In genomic region chr9:132007371-132007701, GRCh38 we compare ENCODE assay signal across 14 cellular contexts.
DNase-seq lines count a peak whose midpoint lies in the region; ATAC-seq, FAIRE-seq and TF ChIP-seq lines count a peak whose summit lies in the region.
"Had no signal": no experiment of that assay in that cellular context is flagged by ENCODE, and none has a peak within 500 bp of the region (broad histone marks: within the 10 kb centered on the region; RNA-seq: fewer than 3 reads in every experiment).

No MANE protein-coding gene starts in this region.

- H3K9ac ChIP-seq in HUES6 (ENCODE audit: low read length): no peak overlapping the region
- H3K9ac ChIP-seq in GM12878 (ENCODE audit: control insufficient read depth, insufficient read depth, low read length): no peak overlapping the region
- no peak overlapping the region for H3K9ac ChIP-seq in neural progenitor cell
- H3K9ac ChIP-seq: parathyroid adenoma had no signal

- H3K9me3 Mint-ChIP-seq in activated naive CD8-positive, alpha-beta T cell (ENCODE audit: low read depth): no peaks in the 10 kb centered on the region
- H3K9me3 Mint-ChIP-seq in activated naive CD8-positive, alpha-beta T cell treated with anti-CD3 and anti-CD28 coated beads for 36 hours: no peaks in the 10 kb centered on the region
- H3K9me3 Mint-ChIP-seq in neural progenitor cell: no peaks in the 10 kb centered on the region
- H3K9me3 Mint-ChIP-seq in type B pancreatic cell: no peaks in the 10 kb centered on the region
- H3K9me3 Mint-ChIP-seq: activated naive CD4-positive, alpha-beta T cell treated with anti-CD3 and anti-CD28 coated beads for 36 hours had no signal

- intact Hi-C loops in GM12878 (cut with micrococcal nuclease; ENCODE audit: unreplicated experiment): no loop called here

- SMC1A ChIA-PET in GM12878 (lab: Charles Lee; ENCODE audit: uncharacterized antibody, unreplicated experiment): interaction anchor here (1.1 kb wide), 1 partner anchor 9 kb away, joined by 3 read pairs; no protein-coding TSS in a partner anchor

- peaks cover 15% of the 10 kb centered on the region; the same call in 1 of the 2 replicates for H4K20me1 ChIP-seq in GM12878 (ENCODE audit: control insufficient read depth, insufficient read depth)
- H4K20me1 ChIP-seq in neural progenitor cell (ENCODE audit: low read depth): peaks cover 26% of the 10 kb centered on the region

- H3K27ac Mint-ChIP-seq in activated naive CD8-positive, alpha-beta T cell: peak overlapping the region; percentile 29
- H3K27ac Mint-ChIP-seq in activated naive CD8-positive, alpha-beta T cell treated with anti-CD3 and anti-CD28 coated beads for 36 hours: no peak overlapping the region
- H3K27ac Mint-ChIP-seq in neural progenitor cell (no peak overlapping the region), type B pancreatic cell (no peak overlapping the region)
- H3K27ac Mint-ChIP-seq: activated naive CD4-positive, alpha-beta T cell treated with anti-CD3 and anti-CD28 coated beads for 36 hours had no signal

- TF ChIP-seq CTCF in GM12878 (IDR thresholded peaks at IDR 0.05 in 2 of 3, conservative IDR thresholded peaks at IDR 0.05 in 1 of 3; ENCODE audit: control insufficient read depth in 2 of 3, extremely low read depth in 1 of 3, insufficient read depth in 1 of 3, low read depth in 3 of 3, low read length in 3 of 3) (no peak), neural progenitor cell (IDR thresholded peaks at IDR 0.05) (no peak), type B pancreatic cell (conservative IDR thresholded peaks at IDR 0.05) (no peak)

- H2AFZ ChIP-seq in GM12878 (ENCODE audit: control insufficient read depth, low read depth, low read length): no peak overlapping the region
- H2AFZ ChIP-seq in neural progenitor cell (replicated peaks): no peak overlapping the region
- H2AFZ ChIP-seq: parathyroid adenoma had no signal

- H3K4me3 ChIP-seq in HUES6 (ENCODE audit: low read depth, low read length): no peak overlapping the region
- H3K4me3 ChIP-seq in GM12878: no peak overlapping the region
- no peak overlapping the region for H3K4me3 ChIP-seq in neural progenitor cell
- H3K4me3 ChIP-seq: thoracic aorta had no signal

- no TSS peak for BruUV-seq in GM12878 (replicated peaks; lab: Mats Ljungman, UMichigan)

- no peaks in the 10 kb centered on the region for H3K27me3 ChIP-seq in HUES6 (ENCODE audit: control insufficient read depth, insufficient read depth, low read length)
- no peaks in the 10 kb centered on the region for H3K27me3 ChIP-seq in GM12878 (replicated peaks in 1 of 2; ENCODE audit: control insufficient read depth in 2 of 2, insufficient read depth in 2 of 2, low read length in 1 of 2)
- no peaks in the 10 kb centered on the region for H3K27me3 ChIP-seq in neural progenitor cell

- no peak for TF ChIP-seq RAD21 in GM12878 (IDR thresholded peaks at IDR 0.05; ENCODE audit: insufficient read depth, low read depth, low read length)

- H3K27ac ChIP-seq in HUES6 (ENCODE audit: low read depth, low read length) (0 out of 2 replicates have a peak overlapping the region, but pooled peaks have one; percentile 27), GM12878 (ENCODE audit: control insufficient read depth, insufficient read depth) (no peak overlapping the region), neural progenitor cell (no peak overlapping the region)
- H3K27ac ChIP-seq: parathyroid adenoma, thoracic aorta had no signal

- FAIRE-seq in GM12878 (lab: Jason Lieb, UNC): no peak
- FAIRE-seq: bronchial epithelial cell had no signal

- H3K4me3 Mint-ChIP-seq in activated naive CD8-positive, alpha-beta T cell: no peak overlapping the region
- no peak overlapping the region for H3K4me3 Mint-ChIP-seq in activated naive CD8-positive, alpha-beta T cell treated with anti-CD3 and anti-CD28 coated beads for 36 hours
- H3K4me3 Mint-ChIP-seq in neural progenitor cell (no peak overlapping the region), type B pancreatic cell (no peak overlapping the region)
- H3K4me3 Mint-ChIP-seq: activated naive CD4-positive, alpha-beta T cell treated with anti-CD3 and anti-CD28 coated beads for 36 hours had no signal

- POLR2A ChIA-PET in GM12878 (lab: Charles Lee): no interaction called here

- H3K79me2 ChIP-seq in GM12878 (ENCODE audit: control insufficient read depth, insufficient read depth, low read length): no peaks in the 10 kb centered on the region
- H3K79me2 ChIP-seq in neural progenitor cell (ENCODE audit: low read depth): no peaks in the 10 kb centered on the region
- H3K79me2 ChIP-seq: parathyroid adenoma had no signal

- RAD21 ChIA-PET in GM12878 (lab: Charles Lee; ENCODE audit: unreplicated experiment): no interaction called here

- peak overlapping the region; percentile 38 for H3K4me2 ChIP-seq in GM12878 (ENCODE audit: control insufficient read depth, insufficient read depth)
- H3K4me2 ChIP-seq in neural progenitor cell: peak overlapping the region; percentile 20

- H3K4me1 ChIP-seq in HUES6 (ENCODE audit: control insufficient read depth, insufficient read depth, low read length) (peaks cover 47% of the 10 kb centered on the region), GM12878 (ENCODE audit: control insufficient read depth, insufficient read depth, low read length) (peaks cover 31% of the 10 kb centered on the region), neural progenitor cell (peaks cover 13% of the 10 kb centered on the region)
- H3K4me1 ChIP-seq: parathyroid adenoma had no signal

- DNase-seq in activated naive CD8-positive, alpha-beta T cell treated with anti-CD3 and anti-CD28 coated beads for 36 hours: no peak
- no peak for DNase-seq in GM12878 (ENCODE audit: low read depth, low spot score)
- no peak for DNase-seq in neural progenitor cell (ENCODE audit: low spot score)
- no peak for DNase-seq in NCI-H2081 treated with DMSO at 0.1 percent for 48 hours (lab: John Stamatoyannopoulos, UW)
- no peak for DNase-seq in type B pancreatic cell (ENCODE audit: extremely low spot score, unreplicated experiment)
- DNase-seq: effector CD4-positive, alpha-beta T cell; left colon had no signal

- no peaks in the 10 kb centered on the region for H3K27me3 Mint-ChIP-seq in activated naive CD8-positive, alpha-beta T cell
- no peaks in the 10 kb centered on the region for H3K27me3 Mint-ChIP-seq in activated naive CD8-positive, alpha-beta T cell treated with anti-CD3 and anti-CD28 coated beads for 36 hours
- no peaks in the 10 kb centered on the region for H3K27me3 Mint-ChIP-seq in neural progenitor cell (ENCODE audit: insufficient read depth, low read depth)
- H3K27me3 Mint-ChIP-seq in type B pancreatic cell: no peaks in the 10 kb centered on the region

- 0% methylated on average over 2 of the region's 2 CpGs for WGBS in GM12878 (ENCODE audit: insufficient coverage, insufficient replicate concordance, low lambda C conversion rate, missing lambda C conversion rate)

- H3K9me3 ChIP-seq in HUES6 (ENCODE audit: control insufficient read depth, insufficient read depth, low read depth, low read length) (no peaks in the 10 kb centered on the region), GM12878 (replicated peaks; ENCODE audit: control insufficient read depth, insufficient read depth, low read length) (no peaks in the 10 kb centered on the region), neural progenitor cell (ENCODE audit: low read depth) (no peaks in the 10 kb centered on the region)
- H3K9me3 ChIP-seq: thoracic aorta had no signal

- no peaks in the 10 kb centered on the region for H3F3A ChIP-seq in neural progenitor cell (ENCODE audit: low read depth)

- in situ Hi-C loops in GM12878 (cut with MboI): no loop called here

- peaks cover 28% of the 10 kb centered on the region for H3K4me1 Mint-ChIP-seq in activated naive CD8-positive, alpha-beta T cell (ENCODE audit: low read depth)
- peaks cover 48% of the 10 kb centered on the region for H3K4me1 Mint-ChIP-seq in activated naive CD8-positive, alpha-beta T cell treated with anti-CD3 and anti-CD28 coated beads for 36 hours
- H3K4me1 Mint-ChIP-seq in neural progenitor cell (peaks cover 22% of the 10 kb centered on the region), type B pancreatic cell (ENCODE audit: unreplicated experiment) (peaks cover 45% of the 10 kb centered on the region)

- H3K36me3 Mint-ChIP-seq in activated naive CD8-positive, alpha-beta T cell: peaks cover 12% of the 10 kb centered on the region
- peaks cover 30% of the 10 kb centered on the region for H3K36me3 Mint-ChIP-seq in activated naive CD8-positive, alpha-beta T cell treated with anti-CD3 and anti-CD28 coated beads for 36 hours
- H3K36me3 Mint-ChIP-seq in neural progenitor cell (no peaks in the 10 kb centered on the region), type B pancreatic cell (no peaks in the 10 kb centered on the region)

- TF ChIP-seq EP300 in GM12878 (IDR thresholded peaks at IDR 0.05; ENCODE audit: borderline replicate concordance in 1 of 2, control insufficient read depth in 1 of 2, low read depth in 2 of 2, low read length in 2 of 2): 0 out of 4 replicates have a peak, but pooled peaks of 1 of the 2 experiments have one; percentile 6

- H3K36me3 ChIP-seq in HUES6 (ENCODE audit: control insufficient read depth, insufficient read depth, low read length): no peaks in the 10 kb centered on the region
- H3K36me3 ChIP-seq in GM12878 (ENCODE audit: control insufficient read depth in 2 of 2, insufficient read depth in 2 of 2, low read length in 1 of 2): no peaks in the 10 kb centered on the region; a peak in 2 of 4 replicates
- H3K36me3 ChIP-seq in neural progenitor cell: no peaks in the 10 kb centered on the region
- H3K36me3 ChIP-seq: thoracic aorta had no signal

- ATAC-seq in GM12878 (no peak; the same call in 2 of the 3 replicates), GM18858 (IDR thresholded peaks at IDR 0.05; ENCODE audit: unreplicated experiment) (no peak)
- ATAC-seq: left colon had no signal

- no peak for TF ChIP-seq POLR2A in GM12878 (IDR thresholded peaks at IDR 0.05; ENCODE audit: low read depth, low read length)

- CTCF ChIA-PET in GM12878 (lab: Yijun Ruan, JAX): interaction anchor here (1.4 kb wide), 1 partner anchor 29 kb away, joined by 3 read pairs; no protein-coding TSS in a partner anchor

TF ChIP-seq in GM12878, 131 proteins besides CTCF, POLR2A, EP300 and RAD21:
- TF ChIP-seq ZNF217 (IDR thresholded peaks at IDR 0.05): 0 out of 2 replicates have a peak, but pooled peaks have one; percentile 3
- no peak for TF ChIP-seq CEBPB (IDR thresholded peaks at IDR 0.05; ENCODE audit: borderline replicate concordance in 1 of 2, low read depth in 2 of 2, low read length in 2 of 2)
TF ChIP-seq in GM12878: peak in this region for 1.
